In genomic region chr6:134093007-134093573, GRCh38 we compare ENCODE assay signal across 11 cellular contexts. TPM values are rescaled to one million over a fixed set of nuclear protein-coding genes. Genes with fewer than 3 reads are reported as not detected.
DNase-seq lines count a peak whose midpoint lies in the region; ATAC-seq and FAIRE-seq lines count a peak whose summit lies in the region.
"Had no signal": no experiment of that assay in that cellular context is flagged by ENCODE, and none has a peak within 500 bp of the region (broad histone marks: within the 10 kb centered on the region; RNA-seq: fewer than 3 reads in every experiment).

No MANE protein-coding gene starts in this region.

- ATAC-seq in HG02981 (IDR thresholded peaks at IDR 0.05; ENCODE audit: unreplicated experiment) (peak; percentile 52), naive B cell (ENCODE audit: low read depth in 2 of 2) (peak; percentile 77 to 86)

- H3K36me3 Mint-ChIP-seq in naive B cell, result no peaks in the 10 kb centered on the region
- H3K36me3 Mint-ChIP-seq in activated CD4-positive, alpha-beta T cell treated with anti-CD3 and anti-CD28 coated beads, Interleukin-2, amount 10 ng/mL, durations not matched to agents 24 days and 14 days (ENCODE audit: low read depth), result no peaks in the 10 kb centered on the region

- peaks cover 0 to 10% (median 4%) of the 10 kb centered on the region in 3 donors for H3K4me1 Mint-ChIP-seq in naive B cell
- H3K4me1 Mint-ChIP-seq in activated CD4-positive, alpha-beta T cell treated with anti-CD3 and anti-CD28 coated beads, Interleukin-2, amount 10 ng/mL, durations not matched to agents 24 days and 14 days, result peaks cover 4% of the 10 kb centered on the region

- H3K27ac Mint-ChIP-seq in naive B cell, result no peak overlapping the region
- H3K27ac Mint-ChIP-seq in activated CD4-positive, alpha-beta T cell treated with anti-CD3 and anti-CD28 coated beads, Interleukin-2, amount 10 ng/mL, durations not matched to agents 24 days and 14 days, result no peak overlapping the region

- H3K9me3 Mint-ChIP-seq in naive B cell, result peaks cover 0 to 3% (median 0%) of the 10 kb centered on the region in 7 donors
- no peaks in the 10 kb centered on the region for H3K9me3 Mint-ChIP-seq in activated CD4-positive, alpha-beta T cell treated with anti-CD3 and anti-CD28 coated beads, Interleukin-2, amount 10 ng/mL, durations not matched to agents 24 days and 14 days

- DNase-seq in GM19239 (ENCODE audit: insufficient read length, low spot score) (no peak), NCI-H748 (lab: John Stamatoyannopoulos, UW; ENCODE audit: unreplicated experiment) (peak; percentile 79), naive B cell (no peak), UCSD-AML1 (lab: John Stamatoyannopoulos, UW; ENCODE audit: unreplicated experiment) (no peak), GOT3 (lab: John Stamatoyannopoulos, UW) (no peak)
- no peak for DNase-seq in activated CD4-positive, alpha-beta T cell treated with anti-CD3 and anti-CD28 coated beads, Interleukin-2, amount 10 ng/mL, durations not matched to agents 24 days and 14 days
- DNase-seq: adrenal gland, NCI-H446 had no signal

- no peak overlapping the region for H3K4me3 Mint-ChIP-seq in naive B cell
- no peak overlapping the region for H3K4me3 Mint-ChIP-seq in activated CD4-positive, alpha-beta T cell treated with anti-CD3 and anti-CD28 coated beads, Interleukin-2, amount 10 ng/mL, durations not matched to agents 24 days and 14 days

- intact Hi-C loops in activated CD4-positive, alpha-beta T cell treated with anti-CD3 and anti-CD28 coated beads, Interleukin-2, amount 10 ng/mL, durations not matched to agents 24 days and 14 days (cut with micrococcal nuclease), result no loop called here

- peak; percentile 56 for FAIRE-seq in GM19239 (lab: Jason Lieb, UNC)
- FAIRE-seq: keratinocyte had no signal

- peaks cover 3 to 8% (median 6%) of the 10 kb centered on the region in 3 donors for H3K27me3 Mint-ChIP-seq in naive B cell
- peaks cover 29% of the 10 kb centered on the region for H3K27me3 Mint-ChIP-seq in activated CD4-positive, alpha-beta T cell treated with anti-CD3 and anti-CD28 coated beads, Interleukin-2, amount 10 ng/mL, durations not matched to agents 24 days and 14 days

RNA-seq across cellular contexts. Expression of gene SLC2A12, which starts 40.7 kb away (rescaled TPM):
- under 1 TPM in 3 of 6 donors, not detected in 3; 0.10 to 0.11 (median 0.10) TPM for polyA plus RNA-seq in naive B cell (ENCODE audit: low read depth in 6 of 6)
- not detected in 2 replicates for total RNA-seq in activated CD4-positive, alpha-beta T cell treated with anti-CD3 and anti-CD28 coated beads, Interleukin-2, amount 10 ng/mL, durations not matched to agents 24 days and 14 days
- total RNA-seq: activated CD8-positive, alpha-beta memory T cell treated with anti-CD3 and anti-CD28 coated beads for 36 hours had no signal
